1 cellular context compared by ENCODE assay signal in genomic region chr19:53554804-53555203, GRCh38.
TF ChIP-seq lines count a peak whose summit lies in the region.

No MANE protein-coding gene starts in this region.

TF ChIP-seq in HEK293, 187 proteins besides CTCF, POLR2A, EP300 and RAD21 (continued from another document):
- TF ChIP-seq ZSCAN18 (tag by site-specific recombination; IDR thresholded peaks at IDR 0.05) = no peak
- TF ChIP-seq ZNF514 (tag by site-specific recombination; IDR thresholded peaks at IDR 0.05) = no peak
- TF ChIP-seq SCRT2 (tag by site-specific recombination; IDR thresholded peaks at IDR 0.05) = peak; percentile 30; the same call in 1 of the 2 replicates
- TF ChIP-seq ZNF658 (tag by site-specific recombination; IDR thresholded peaks at IDR 0.05) = no peak
- TF ChIP-seq ZNF398 (tag by site-specific recombination; IDR thresholded peaks at IDR 0.05) = no peak
- TF ChIP-seq SCRT1 (tag by site-specific recombination; IDR thresholded peaks at IDR 0.05; ENCODE audit: borderline replicate concordance) = 0 out of 2 replicates have a peak, but pooled peaks have one; percentile 6
- TF ChIP-seq ZNF585B (tag by site-specific recombination; IDR thresholded peaks at IDR 0.05) = no peak
